Comparison of ENCODE assay signal across 12 cellular contexts in genomic region chr16:25063102-25063501, GRCh38. TPM values are rescaled to one million over a fixed set of nuclear protein-coding genes. Genes with fewer than 3 reads are reported as not detected.
DNase-seq lines count a peak whose midpoint lies in the region; ATAC-seq and TF ChIP-seq lines count a peak whose summit lies in the region.
"Had no signal": no experiment of that assay in that cellular context is flagged by ENCODE, and none has a peak within 500 bp of the region (broad histone marks: within the 10 kb centered on the region; RNA-seq: fewer than 3 reads in every experiment).

No MANE protein-coding gene starts in this region.

- DNase-seq in SHP77 (lab: John Stamatoyannopoulos, UW) (peak; percentile 24 to 32), SHP77 treated with DMSO at 0.1 percent for 48 hours (lab: John Stamatoyannopoulos, UW) (no peak), GM20000 (ENCODE audit: low spot score) (peak; percentile 63), natural killer cell (no peak), ureter (ENCODE audit: low spot score) (no peak), NCI-H1092 (lab: John Stamatoyannopoulos, UW) (no peak), inferior parietal cortex (ENCODE audit: extremely low spot score) (no peak)
- peak; percentile 60 for DNase-seq in activated CD8-positive, alpha-beta T cell treated with anti-CD3 and anti-CD28 coated beads for 36 hours
- DNase-seq: left colon, NCI-H226, right lobe of liver had no signal

- no peaks in the 10 kb centered on the region for H3K36me3 Mint-ChIP-seq in activated CD8-positive, alpha-beta T cell treated with anti-CD3 and anti-CD28 coated beads for 36 hours (ENCODE audit: low read depth)
- no peaks in the 10 kb centered on the region for H3K36me3 Mint-ChIP-seq in natural killer cell

- CTCF ChIA-PET in activated CD8-positive, alpha-beta T cell treated with anti-CD3 and anti-CD28 coated beads for 36 hours (lab: Charles Lee): interaction anchor here (0.6 to 3.2 kb wide), 3 partner anchors 14 to 163 kb away, joined by 3 to 14 read pairs (median 4); partner anchors contain the start of gene ARHGAP17

- intact Hi-C loops in activated CD8-positive, alpha-beta T cell treated with anti-CD3 and anti-CD28 coated beads for 36 hours (cut with micrococcal nuclease): loop anchor here (5.0 kb wide), 1 partner anchor 44 kb away; no protein-coding TSS in a partner anchor
- intact Hi-C loops in natural killer cell (cut with micrococcal nuclease): no loop called here

- H3K27me3 Mint-ChIP-seq in activated CD8-positive, alpha-beta T cell treated with anti-CD3 and anti-CD28 coated beads for 36 hours: no peaks in the 10 kb centered on the region
- no peaks in the 10 kb centered on the region for H3K27me3 Mint-ChIP-seq in natural killer cell (ENCODE audit: low read depth in 2 of 2)

- no peak for ATAC-seq in activated CD8-positive, alpha-beta T cell treated with anti-CD3 and anti-CD28 coated beads for 36 hours
- ATAC-seq in natural killer cell: no peak
- ATAC-seq: GM23338, left colon had no signal

- POLR2A ChIA-PET in activated CD8-positive, alpha-beta T cell treated with anti-CD3 and anti-CD28 coated beads for 36 hours (lab: Charles Lee): interaction anchor here (1.6 to 2.0 kb wide), 2 partner anchors 14 to 48 kb away, joined by 3 to 4 read pairs; no protein-coding TSS in a partner anchor

- peaks cover 58% of the 10 kb centered on the region for H3K4me1 Mint-ChIP-seq in activated CD8-positive, alpha-beta T cell treated with anti-CD3 and anti-CD28 coated beads for 36 hours (ENCODE audit: low read depth)
- H3K4me1 Mint-ChIP-seq in natural killer cell: peaks cover 50 to 51% of the 10 kb centered on the region in 2 donors

- TF ChIP-seq CTCF in GM20000 (IDR thresholded peaks at IDR 0.05; ENCODE audit: extremely low read depth, missing control alignments) (no peak), natural killer cell (IDR thresholded peaks at IDR 0.05) (no peak)
- TF ChIP-seq CTCF in activated CD8-positive, alpha-beta T cell treated with anti-CD3 and anti-CD28 coated beads for 36 hours (IDR thresholded peaks at IDR 0.05): no peak

- peak overlapping the region; percentile 56 for H3K27ac Mint-ChIP-seq in activated CD8-positive, alpha-beta T cell treated with anti-CD3 and anti-CD28 coated beads for 36 hours
- peak overlapping the region; percentile 89 to 91 for H3K27ac Mint-ChIP-seq in natural killer cell
- H3K27ac Mint-ChIP-seq: GM23338 had no signal

- H3K9me3 Mint-ChIP-seq in activated CD8-positive, alpha-beta T cell treated with anti-CD3 and anti-CD28 coated beads for 36 hours: no peaks in the 10 kb centered on the region
- H3K9me3 Mint-ChIP-seq in natural killer cell: no peaks in the 10 kb centered on the region
- H3K9me3 Mint-ChIP-seq: GM23338 had no signal

- no peak overlapping the region for H3K4me3 Mint-ChIP-seq in activated CD8-positive, alpha-beta T cell treated with anti-CD3 and anti-CD28 coated beads for 36 hours
- H3K4me3 Mint-ChIP-seq in natural killer cell: peak overlapping the region; percentile 53
- H3K4me3 Mint-ChIP-seq: GM23338 had no signal

RNA-seq across cellular contexts. Expression of gene ARHGAP17, which starts 47.9 kb away (rescaled TPM):
- 10 to 100 TPM; 69.6 to 75.9 TPM for total RNA-seq in activated CD8-positive, alpha-beta T cell treated with anti-CD3 and anti-CD28 coated beads for 36 hours
- total RNA-seq in natural killer cell (10 to 100 TPM; 67.0 to 85.7 (median 84.7) TPM), ureter (64.7 TPM)

RNA-seq across cellular contexts. Expression of gene LCMT1, which starts 48.4 kb away (rescaled TPM):
- total RNA-seq in activated CD8-positive, alpha-beta T cell treated with anti-CD3 and anti-CD28 coated beads for 36 hours: 10 to 100 TPM; 37.1 to 40.7 TPM
- total RNA-seq in natural killer cell (10 to 100 TPM; 28.8 to 49.5 (median 43.0) TPM), ureter (40.1 TPM)

Comparison
In these comparisons a context has a peak if more than half of its experiments do, and no peak if none do; other contexts are left out.
1. DNase-seq: peak in SHP77 (2 of 2), GM20000 (single experiment) and activated CD8-positive, alpha-beta T cell treated with anti-CD3 and anti-CD28 coated beads for 36 hours (single experiment); none in SHP77 treated with DMSO at 0.1 percent for 48 hours (single experiment), natural killer cell (single experiment), ureter (single experiment), NCI-H1092 (single experiment) and inferior parietal cortex (single experiment).